ENCODE assay signal across 8 cellular contexts in genomic region chr10:4767033-4767814, GRCh38. TPM values are rescaled to one million over a fixed set of nuclear protein-coding genes. Genes with fewer than 3 reads are reported as not detected.
DNase-seq lines count a peak whose midpoint lies in the region; ATAC-seq and TF ChIP-seq lines count a peak whose summit lies in the region.

No MANE protein-coding gene starts in this region.

- no peak overlapping the region for H3K4me3 ChIP-seq in OCI-LY1 (ENCODE audit: low read depth, low read length, poor library complexity, severe bottlenecking)
- no peak overlapping the region for H3K4me3 ChIP-seq in esophagus muscularis mucosa
- H3K4me3 ChIP-seq in neural progenitor cell: no peak overlapping the region
- H3K4me3 ChIP-seq in effector memory CD4-positive, alpha-beta T cell (ENCODE audit: insufficient read depth, low read depth, low read length, poor library complexity, severe bottlenecking): no peak overlapping the region

- TF ChIP-seq EP300 in esophagus muscularis mucosa (IDR thresholded peaks at IDR 0.05): no peak

- H2AFZ ChIP-seq in OCI-LY1 (ENCODE audit: low read length) (no peak overlapping the region), neural progenitor cell (replicated peaks) (no peak overlapping the region)

- DNase-seq in NOMO-1 (lab: John Stamatoyannopoulos, UW; ENCODE audit: unreplicated experiment in 2 of 2) (peak; percentile 0 to 37), NOMO-1 treated with dmso at 0.1 percent for 144 hours (lab: John Stamatoyannopoulos, UW; ENCODE audit: unreplicated experiment) (no peak), esophagus muscularis mucosa (ENCODE audit: extremely low spot score) (no peak), neural progenitor cell (ENCODE audit: low spot score) (peak; percentile 42)
- DNase-seq in effector memory CD4-positive, alpha-beta T cell: no peak
- DNase-seq in activated CD8-positive, alpha-beta memory T cell treated with anti-CD3 and anti-CD28 coated beads for 24 hours: no peak

- no peaks in the 10 kb centered on the region for H3K9me2 ChIP-seq in OCI-LY1 (ENCODE audit: low read depth, low read length)

- ATAC-seq in GM18909 (IDR thresholded peaks at IDR 0.05; ENCODE audit: poor library complexity, unreplicated experiment): no peak

- no peak for TF ChIP-seq POLR2A in esophagus muscularis mucosa (IDR thresholded peaks at IDR 0.05; ENCODE audit: low read depth)

- H3K9ac ChIP-seq in OCI-LY1 (ENCODE audit: low read length) (no peak overlapping the region), neural progenitor cell (no peak overlapping the region)

- 41% methylated on average over 7 of the region's 7 CpGs for WGBS in esophagus muscularis mucosa

- H3K27ac ChIP-seq in OCI-LY1 (ENCODE audit: low read depth, low read length, poor library complexity, severe bottlenecking): no peak overlapping the region
- peak overlapping the region in 3 of 4 donors; percentile 6 to 49 (median 20) for H3K27ac ChIP-seq in esophagus muscularis mucosa (replicated peaks in 1 of 4)
- no peak overlapping the region for H3K27ac ChIP-seq in neural progenitor cell
- no peak overlapping the region for H3K27ac ChIP-seq in effector memory CD4-positive, alpha-beta T cell (ENCODE audit: insufficient read depth, low read length, poor library complexity, severe bottlenecking)

- no peak overlapping the region for H3K27ac Mint-ChIP-seq in neural progenitor cell

- H3K79me2 ChIP-seq in OCI-LY1 (ENCODE audit: insufficient read depth, low read length): no peaks in the 10 kb centered on the region
- H3K79me2 ChIP-seq in neural progenitor cell (ENCODE audit: low read depth): no peaks in the 10 kb centered on the region

- H3K4me1 ChIP-seq in OCI-LY1 (ENCODE audit: insufficient read depth, low read length, severe bottlenecking) (no peaks in the 10 kb centered on the region), esophagus muscularis mucosa (peaks cover 28 to 40% (median 30%) of the 10 kb centered on the region in 4 donors), neural progenitor cell (no peaks in the 10 kb centered on the region)
- no peaks in the 10 kb centered on the region for H3K4me1 ChIP-seq in effector memory CD4-positive, alpha-beta T cell (ENCODE audit: control insufficient read depth, insufficient read depth, low read length, poor library complexity, severe bottlenecking)

- no peak overlapping the region for H3K4me3 Mint-ChIP-seq in neural progenitor cell

- peaks cover 2% of the 10 kb centered on the region for H3K27me3 Mint-ChIP-seq in neural progenitor cell (ENCODE audit: insufficient read depth, low read depth)

- H3F3A ChIP-seq in OCI-LY1 (ENCODE audit: insufficient read depth, low read length): no peaks in the 10 kb centered on the region
- no peaks in the 10 kb centered on the region for H3F3A ChIP-seq in neural progenitor cell (ENCODE audit: low read depth)

- peak; percentile 18; the same call in 1 of the 2 replicates for TF ChIP-seq CTCF in OCI-LY1 (IDR thresholded peaks at IDR 0.05; ENCODE audit: low read length)
- TF ChIP-seq CTCF in esophagus muscularis mucosa (IDR thresholded peaks at IDR 0.05): peak; percentile 76 to 85 (median 82)
- TF ChIP-seq CTCF in neural progenitor cell (IDR thresholded peaks at IDR 0.05): peak; percentile 76

- peaks cover 13% of the 10 kb centered on the region for H3K4me1 Mint-ChIP-seq in neural progenitor cell

- H3K27me3 ChIP-seq in OCI-LY1 (ENCODE audit: insufficient read depth, low read length) (no peaks in the 10 kb centered on the region), esophagus muscularis mucosa (no peaks in the 10 kb centered on the region), neural progenitor cell (no peaks in the 10 kb centered on the region)
- H3K27me3 ChIP-seq in effector memory CD4-positive, alpha-beta T cell (replicated peaks; ENCODE audit: control insufficient read depth, insufficient read depth, low read length, poor library complexity, severe bottlenecking): peaks cover 6% of the 10 kb centered on the region

- no peaks in the 10 kb centered on the region for H4K20me1 ChIP-seq in OCI-LY1 (ENCODE audit: insufficient read depth, low read length)
- no peaks in the 10 kb centered on the region for H4K20me1 ChIP-seq in neural progenitor cell (ENCODE audit: low read depth)

- H3K36me3 ChIP-seq in OCI-LY1 (ENCODE audit: insufficient read depth, low read length) (no peaks in the 10 kb centered on the region), esophagus muscularis mucosa (no peaks in the 10 kb centered on the region), neural progenitor cell (no peaks in the 10 kb centered on the region)
- no peaks in the 10 kb centered on the region for H3K36me3 ChIP-seq in effector memory CD4-positive, alpha-beta T cell (ENCODE audit: control insufficient read depth, insufficient read depth, low read length)

- intact Hi-C loops in esophagus muscularis mucosa (cut with DNase I): loop anchor here (5.0 to 10.0 kb wide), 7 partner anchors 105 to 1570 kb away; partner anchors contain the start of gene KLF6

- H3K9me3 Mint-ChIP-seq in neural progenitor cell: no peaks in the 10 kb centered on the region

- no peaks in the 10 kb centered on the region for H3K36me3 Mint-ChIP-seq in neural progenitor cell

- no peaks in the 10 kb centered on the region for H3K9me3 ChIP-seq in OCI-LY1 (ENCODE audit: low read length)
- H3K9me3 ChIP-seq in esophagus muscularis mucosa: no peaks in the 10 kb centered on the region
- no peaks in the 10 kb centered on the region for H3K9me3 ChIP-seq in neural progenitor cell (ENCODE audit: low read depth)
- H3K9me3 ChIP-seq in effector memory CD4-positive, alpha-beta T cell (ENCODE audit: control insufficient read depth, low read length): no peaks in the 10 kb centered on the region

- H3K4me2 ChIP-seq in OCI-LY1 (ENCODE audit: low read length) (no peak overlapping the region), neural progenitor cell (no peak overlapping the region)

RNA-seq across cellular contexts. Expression of gene AKR1E2, which starts 58.8 kb away (rescaled TPM):
- 10 to 100 TPM; 16.5 to 21.0 (median 18.0) TPM for total RNA-seq in esophagus muscularis mucosa
- 3.4 and 4.4 TPM in 2 replicates for total RNA-seq in neural progenitor cell (ENCODE audit: low replicate concordance)

Comparison
In these comparisons a context has a peak if more than half of its experiments do, and no peak if none do; other contexts are left out.
1. DNase-seq: peak in NOMO-1 (2 of 2) and neural progenitor cell (single experiment); none in NOMO-1 treated with dmso at 0.1 percent for 144 hours (single experiment), esophagus muscularis mucosa (single experiment), effector memory CD4-positive, alpha-beta T cell (0 of 3) and activated CD8-positive, alpha-beta memory T cell treated with anti-CD3 and anti-CD28 coated beads for 24 hours (single experiment).
2. H3K27ac ChIP-seq: peak in esophagus muscularis mucosa (3 of 4); none in OCI-LY1 (single experiment), neural progenitor cell (single experiment) and effector memory CD4-positive, alpha-beta T cell (single experiment).
3. CTCF ChIP-seq: peak in every context shown above with its lines; median percentile 82 in esophagus muscularis mucosa; 76 in neural progenitor cell; 18 in OCI-LY1.